ENCODE assay signal across 1 cellular context in the genomic region with DNA sequence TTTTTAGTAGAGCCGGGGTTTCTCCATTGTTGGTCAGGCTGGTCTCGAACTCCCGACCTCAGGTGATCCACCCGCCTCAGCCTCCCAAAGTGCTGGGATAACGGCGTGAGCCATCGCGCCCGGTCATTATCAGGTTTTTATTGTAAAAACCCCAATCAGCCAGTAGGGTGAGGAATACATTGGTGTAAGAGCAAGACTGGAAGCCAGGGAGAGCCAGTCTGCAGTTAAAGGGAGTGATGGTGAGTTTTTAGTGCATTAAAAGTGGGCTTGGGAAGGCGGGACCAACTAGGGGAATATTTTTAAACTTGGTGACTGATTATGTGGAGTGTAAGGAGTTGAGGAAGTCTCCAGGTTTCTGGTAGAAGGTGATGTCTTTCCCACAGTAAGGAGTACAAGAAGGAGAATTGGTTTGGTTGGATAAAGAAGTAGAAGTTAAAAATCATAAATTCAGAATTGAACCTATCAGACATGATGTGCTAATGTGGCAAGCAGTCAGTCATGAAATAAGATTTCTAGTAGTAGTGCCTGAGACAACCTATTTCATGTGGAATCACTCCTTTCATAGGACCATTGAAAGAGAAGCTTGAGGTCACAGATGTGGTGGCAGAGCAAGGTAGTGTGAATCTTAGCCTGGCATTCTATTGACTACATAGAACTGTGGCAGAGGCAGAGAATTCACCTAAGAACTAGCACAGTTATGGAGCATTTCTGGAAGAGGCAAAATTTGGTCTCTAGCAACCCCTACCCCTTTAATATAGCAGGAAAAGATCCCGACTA.
TF ChIP-seq lines count a peak whose summit lies in the region.

No MANE protein-coding gene starts in this region.

TF ChIP-seq in H1, 55 proteins besides CTCF, POLR2A, EP300 and RAD21:
- no peak for TF ChIP-seq ASH2L (IDR thresholded peaks at IDR 0.05; ENCODE audit: low read length)
- no peak for TF ChIP-seq KDM1A (IDR thresholded peaks at IDR 0.05; ENCODE audit: borderline replicate concordance, low read length)
- no peak for TF ChIP-seq TCF12 (IDR thresholded peaks at IDR 0.05; ENCODE audit: low read depth, low read length)
- TF ChIP-seq JUND (IDR thresholded peaks at IDR 0.05; ENCODE audit: low read length) = no peak
- TF ChIP-seq RFX5 (IDR thresholded peaks at IDR 0.05; ENCODE audit: borderline replicate concordance, low read depth, low read length) = no peak
- no peak for TF ChIP-seq TBP (IDR thresholded peaks at IDR 0.05; ENCODE audit: low read depth, low read length)
